Comparison of ENCODE assay signal across 8 cellular contexts in the genomic region with DNA sequence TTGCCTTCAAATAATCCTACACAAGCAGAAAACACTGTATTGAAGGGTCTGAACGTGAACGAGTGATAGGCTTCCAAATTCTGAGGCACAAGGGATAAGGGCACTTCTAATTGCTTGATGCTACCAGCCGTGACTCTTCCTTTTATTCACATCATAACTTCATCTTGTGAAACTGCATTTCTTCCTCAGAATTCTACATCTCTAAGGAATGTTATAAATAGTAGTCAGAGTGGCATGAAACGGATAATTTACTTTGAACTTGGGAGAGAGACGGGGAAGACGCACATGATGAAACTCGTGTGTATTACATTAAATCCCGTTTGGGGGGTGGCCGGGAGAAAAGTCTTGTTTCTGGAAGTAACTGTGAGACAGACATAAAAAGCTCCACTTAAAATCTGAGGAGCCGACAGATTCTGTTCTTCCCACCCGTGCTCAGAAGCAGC. TPM values are rescaled to one million over a fixed set of nuclear protein-coding genes. Genes with fewer than 3 reads are reported as not detected.
DNase-seq lines count a peak whose midpoint lies in the region; TF ChIP-seq lines count a peak whose summit lies in the region.

No MANE protein-coding gene starts in this region.

- peak overlapping the region; percentile 87 for H3K9ac ChIP-seq in NT2/D1 (ENCODE audit: insufficient read length, low read depth)

- no peaks in the 10 kb centered on the region for H3K9me3 ChIP-seq in NT2/D1 (ENCODE audit: insufficient read depth, low read length)
- H3K9me3 ChIP-seq in muscle layer of duodenum (ENCODE audit: control insufficient read depth in 1 of 2, low read length in 2 of 2) = no peaks in the 10 kb centered on the region

- DNase-seq in NOMO-1 treated with DMSO at 0.1 percent for 48 hours (lab: John Stamatoyannopoulos, UW; ENCODE audit: unreplicated experiment) = peak; percentile 20
- no peak for DNase-seq in NOMO-1 treated with dmso at 0.1 percent for 144 hours (lab: John Stamatoyannopoulos, UW; ENCODE audit: unreplicated experiment)
- no peak for DNase-seq in NT2/D1 (ENCODE audit: low read depth, low spot score)
- peak in 1 of 10 donors; percentile 25 for DNase-seq in dorsolateral prefrontal cortex
- DNase-seq in LoVo (ENCODE audit: low spot score) = no peak
- no peak for DNase-seq in HuH-7 (ENCODE audit: low spot score)
- no peak for DNase-seq in activated gamma-delta T cell treated with Interleukin-2 at 50 U/mL for 16 hours

- H3K4me1 ChIP-seq in NT2/D1 (ENCODE audit: insufficient read depth, insufficient read length) (peaks cover 3% of the 10 kb centered on the region), muscle layer of duodenum (ENCODE audit: control insufficient read depth in 1 of 2, insufficient read depth in 2 of 2, low read length in 2 of 2) (peaks cover 15% of the 10 kb centered on the region in 2 donors)

- H3K27me3 ChIP-seq in NT2/D1 (ENCODE audit: insufficient read depth, insufficient read length) (no peaks in the 10 kb centered on the region), dorsolateral prefrontal cortex (no peaks in the 10 kb centered on the region), muscle layer of duodenum (ENCODE audit: low read depth, low read length) (no peaks in the 10 kb centered on the region)

- H3K4me3 ChIP-seq in NT2/D1 (ENCODE audit: insufficient read length, low read depth) (peak overlapping the region; percentile 71), dorsolateral prefrontal cortex (peak overlapping the region; percentile 59 to 92 (median 82)), muscle layer of duodenum (ENCODE audit: low read depth in 1 of 2, low read length in 2 of 2) (peak overlapping the region; percentile 75 to 77)

- H3K36me3 ChIP-seq in NT2/D1 (ENCODE audit: insufficient read depth, insufficient read length, low read length) (peaks cover 45% of the 10 kb centered on the region), muscle layer of duodenum (ENCODE audit: control insufficient read depth in 1 of 2, insufficient read depth in 2 of 2, low read length in 2 of 2) (peaks cover 16 to 23% of the 10 kb centered on the region in 2 donors)

- intact Hi-C loops in dorsolateral prefrontal cortex (cut with DNase I) = loop anchor here (5.0 to 10.0 kb wide), 3 partner anchors 146 to 426 kb away; partner anchors contain the start of gene TPD52L1 (in 2 of the 2)

- H3K27ac ChIP-seq in dorsolateral prefrontal cortex (peak overlapping the region in 48 of 59 donors; percentile 64 to 94 (median 84)), muscle layer of duodenum (ENCODE audit: low read length) (peak overlapping the region; percentile 64)

- no peak for TF ChIP-seq CTCF in dorsolateral prefrontal cortex (IDR thresholded peaks at IDR 0.05 in 54 of 56, conservative IDR thresholded peaks at IDR 0.05 in 2 of 56; ENCODE audit: low read depth in 1 of 56, partially characterized antibody in 56 of 56)

RNA-seq across cellular contexts. Expression of gene HDDC2, which starts 0.8 kb away (rescaled TPM):
- total RNA-seq in dorsolateral prefrontal cortex = 100 to 1,000 TPM in 31 of 120 experiments, 10 to 100 TPM in 89; 55.3 to 170 (median 91.5) TPM
